Comparison of ENCODE assay signal across 13 cellular contexts in the genomic region with DNA sequence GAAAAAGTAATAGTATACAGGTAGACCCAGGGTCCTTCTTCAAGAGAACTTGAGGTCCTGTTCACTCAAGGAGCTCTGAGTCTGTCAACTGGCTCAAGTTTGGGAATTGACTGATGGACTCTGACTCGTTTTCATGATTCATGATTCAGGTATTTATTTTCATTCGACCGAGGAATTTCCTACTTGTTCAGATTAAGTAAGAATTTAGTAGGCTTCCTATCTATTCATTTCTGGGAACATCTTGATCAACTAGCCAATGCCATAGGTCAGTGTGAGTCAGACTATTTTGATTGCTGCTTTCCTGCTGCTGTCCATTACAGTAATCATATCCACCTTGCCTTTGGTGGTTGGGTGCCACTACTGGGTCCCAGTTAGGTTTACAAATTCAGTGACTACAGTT. TPM values are rescaled to one million over a fixed set of nuclear protein-coding genes. Genes with fewer than 3 reads are reported as not detected.
DNase-seq lines count a peak whose midpoint lies in the region; ATAC-seq and TF ChIP-seq lines count a peak whose summit lies in the region.
"Had no signal": no experiment of that assay in that cellular context is flagged by ENCODE, and none has a peak within 500 bp of the region (broad histone marks: within the 10 kb centered on the region; RNA-seq: fewer than 3 reads in every experiment).

No MANE protein-coding gene starts in this region.

- in situ Hi-C loops in mammary epithelial cell (cut with MboI; ENCODE audit: low sequenced_read_pairs in 2 of 2): no loop called here

- ATAC-seq in HG02798 (IDR thresholded peaks at IDR 0.05; ENCODE audit: poor library complexity, unreplicated experiment): no peak
- no peak for ATAC-seq in HG03045 (IDR thresholded peaks at IDR 0.05; ENCODE audit: unreplicated experiment)

- no peaks in the 10 kb centered on the region for H3K27me3 Mint-ChIP-seq in T-helper 2 cell treated with Interferon-gamma antibody and Interleukin-4, amounts not matched to agents 5 μg/mL and 100 μg/mL, for 36 hours (ENCODE audit: low read depth)

- intact Hi-C loops in mammary epithelial cell (cut with micrococcal nuclease): loop anchor here (1.0 kb wide), 1 partner anchor 10 kb away; the partner anchor contains the start of gene LARP4

- H3K27ac Mint-ChIP-seq in T-helper 2 cell treated with Interferon-gamma antibody and Interleukin-4, amounts not matched to agents 5 μg/mL and 100 μg/mL, for 36 hours: no peak overlapping the region
- H3K27ac Mint-ChIP-seq: activated T-helper 2 cell treated with anti-CD3 and anti-CD28 coated beads, Interferon-gamma antibody, Interleukin-2, Interleukin-4, amounts not matched to agents 10 μg/mL and 5 μg/mL and 100 μg/mL, durations not matched to agents 14 hours and 24 hours and 36 hours had no signal

- H3K36me3 Mint-ChIP-seq in T-helper 2 cell treated with Interferon-gamma antibody and Interleukin-4, amounts not matched to agents 5 μg/mL and 100 μg/mL, for 36 hours (ENCODE audit: low read depth): no peaks in the 10 kb centered on the region

- POLR2A ChIA-PET in AG04449 (lab: Yijun Ruan, JAX): interaction anchor here (1.1 kb wide), 1 partner anchor 11 kb away, joined by 3 read pairs; the partner anchor contains the start of gene LARP4

- no peaks in the 10 kb centered on the region for H3K79me2 ChIP-seq in mammary epithelial cell (ENCODE audit: insufficient read depth, low read length)

- no TSS peak for BruUV-seq in mammary epithelial cell (replicated peaks; lab: Mats Ljungman, UMichigan)

- H3K9me3 ChIP-seq in mammary epithelial cell (replicated peaks; ENCODE audit: insufficient read depth, low read length): no peaks in the 10 kb centered on the region

- TF ChIP-seq CTCF in AG04449 (IDR thresholded peaks at IDR 0.05; ENCODE audit: insufficient read depth, low read length, missing control alignments) (no peak), mammary epithelial cell (conservative IDR thresholded peaks at IDR 0.05 in 1 of 2, IDR thresholded peaks at IDR 0.05 in 1 of 2; ENCODE audit: extremely low read depth in 1 of 2, insufficient read depth in 1 of 2, low read depth in 1 of 2, low read length in 2 of 2) (no peak)

- no peaks in the 10 kb centered on the region for H4K20me1 ChIP-seq in mammary epithelial cell (ENCODE audit: insufficient read depth, low read length)

- 4% methylated on average over 3 of the region's 3 CpGs for WGBS in mammary epithelial cell (ENCODE audit: low coverage, missing lambda C conversion rate)

- H3K4me3 Mint-ChIP-seq in T-helper 2 cell treated with Interferon-gamma antibody and Interleukin-4, amounts not matched to agents 5 μg/mL and 100 μg/mL, for 36 hours: no peak overlapping the region

- H3K9ac ChIP-seq in mammary epithelial cell (ENCODE audit: insufficient read depth, low read length): no peak overlapping the region

- H3K27me3 ChIP-seq in mammary epithelial cell (ENCODE audit: insufficient read depth, low read length): no peaks in the 10 kb centered on the region

- DNase-seq in AG04449 (ENCODE audit: low read depth, low spot score) (peak; percentile 75), mammary epithelial cell (peak; percentile 92), kidney glomerular epithelial cell (lab: John Stamatoyannopoulos, UW) (peak; percentile 97), ureter (ENCODE audit: low spot score) (no peak)
- no peak for DNase-seq in T-helper 2 cell treated with Interferon-gamma antibody and Interleukin-4, amounts not matched to agents 5 μg/mL and 100 μg/mL, for 36 hours (ENCODE audit: low spot score)
- DNase-seq: left cardiac atrium, MM.1S, posterior cingulate gyrus had no signal

- H3K27ac ChIP-seq in mammary epithelial cell (ENCODE audit: insufficient read depth, low read depth, low read length): no peak overlapping the region
- H3K27ac ChIP-seq: C4-2B had no signal

- no peaks in the 10 kb centered on the region for H3K36me3 ChIP-seq in mammary epithelial cell (ENCODE audit: insufficient read depth, low read length)

- peaks cover 2% of the 10 kb centered on the region for H3K4me1 Mint-ChIP-seq in T-helper 2 cell treated with Interferon-gamma antibody and Interleukin-4, amounts not matched to agents 5 μg/mL and 100 μg/mL, for 36 hours (ENCODE audit: low read depth)

- no peak for TF ChIP-seq RAD21 in Ishikawa (IDR thresholded peaks at IDR 0.05; ENCODE audit: low read depth)

- TF ChIP-seq EP300 in Ishikawa (IDR thresholded peaks at IDR 0.05; ENCODE audit: borderline replicate concordance): no peak

- CTCF ChIA-PET in AG04449 (lab: Yijun Ruan, JAX): interaction anchor here (0.9 to 1.3 kb wide), 3 partner anchors 75 to 319 kb away, joined by 3 to 4 read pairs (median 3); partner anchors contain the start of gene COX14
- CTCF ChIA-PET in mammary epithelial cell (lab: Charles Lee; ENCODE audit: low non-redundant PET): interaction anchor here (0.6 kb wide), 2 partner anchors 302 to 597 kb away, joined by 3 to 4 read pairs; no protein-coding TSS in a partner anchor

- no peaks in the 10 kb centered on the region for H3K9me3 Mint-ChIP-seq in T-helper 2 cell treated with Interferon-gamma antibody and Interleukin-4, amounts not matched to agents 5 μg/mL and 100 μg/mL, for 36 hours
- H3K9me3 Mint-ChIP-seq: activated T-helper 2 cell treated with anti-CD3 and anti-CD28 coated beads, Interferon-gamma antibody, Interleukin-2, Interleukin-4, amounts not matched to agents 10 μg/mL and 5 μg/mL and 100 μg/mL, durations not matched to agents 14 hours and 24 hours and 36 hours had no signal

- H3K4me1 ChIP-seq in mammary epithelial cell (ENCODE audit: insufficient read depth, low read length): peaks cover 15% of the 10 kb centered on the region

- dilution Hi-C loops in mammary epithelial cell (cut with HindIII; ENCODE audit: low sequenced_read_pairs): no loop called here

- H3K4me3 ChIP-seq in AG04449 (ENCODE audit: low read depth, low read length) (no peak overlapping the region), mammary epithelial cell (replicated peaks in 1 of 3; ENCODE audit: insufficient read depth in 1 of 3, low read depth in 2 of 3, low read length in 3 of 3) (no peak overlapping the region)

- H3K4me2 ChIP-seq in mammary epithelial cell (ENCODE audit: insufficient read depth, low read depth, low read length): peak overlapping the region; percentile 1

- H2AFZ ChIP-seq in mammary epithelial cell (ENCODE audit: low read depth, low read length): no peak overlapping the region

TF ChIP-seq in Ishikawa, 13 proteins besides CTCF, POLR2A, EP300 and RAD21:
- no peak for TF ChIP-seq YY1 (IDR thresholded peaks at IDR 0.05; ENCODE audit: low read depth)
- TF ChIP-seq TEAD4 (IDR thresholded peaks at IDR 0.05): peak; percentile 47; the same call in 1 of the 2 replicates
TF ChIP-seq in Ishikawa: peak in this region for 1.

RNA-seq across cellular contexts. Expression of gene FAM186A, which starts 6.1 kb away (rescaled TPM):
- total RNA-seq in mammary epithelial cell (not detected), ureter (not detected)
- polyA plus RNA-seq in mammary epithelial cell: not detected
- not detected for polyA minus RNA-seq in mammary epithelial cell
- total RNA-seq: activated T-helper 2 cell treated with anti-CD3 and anti-CD28 coated beads, Interferon-gamma antibody, Interleukin-2, Interleukin-4, amounts not matched to agents 10 μg/mL and 5 μg/mL and 100 μg/mL, durations not matched to agents 14 hours and 24 hours and 36 hours; left cardiac atrium had no signal

RNA-seq across cellular contexts. Expression of gene LARP4, which starts 10.4 kb away (rescaled TPM):
- total RNA-seq in mammary epithelial cell (10 to 100 TPM; 45.0 to 65.0 TPM), ureter (94.3 TPM)
- polyA plus RNA-seq in mammary epithelial cell: 21.3 TPM
- 44.1 TPM for polyA minus RNA-seq in mammary epithelial cell

Comparison
In these comparisons a context has a peak if more than half of its experiments do, and no peak if none do; other contexts are left out.
1. DNase-seq: peak in AG04449 (single experiment), mammary epithelial cell (single experiment) and kidney glomerular epithelial cell (single experiment); none in ureter (single experiment) and T-helper 2 cell treated with Interferon-gamma antibody and Interleukin-4, amounts not matched to agents 5 μg/mL and 100 μg/mL, for 36 hours (single experiment).